In genomic region chr6:28646650-28647049, GRCh38 we compare ENCODE assay signal across 9 cellular contexts.
"Had no signal": no experiment of that assay in that cellular context is flagged by ENCODE, and none has a peak within 500 bp of the region (broad histone marks: within the 10 kb centered on the region; RNA-seq: fewer than 3 reads in every experiment).

No MANE protein-coding gene starts in this region.

- H3K27ac ChIP-seq: GM23248, KMS-11 had no signal

- DNase-seq: GM23248, GOT3, H7, IMR-90, KBM-7 had no signal

- H3K9ac ChIP-seq: GM23248, KMS-11 had no signal

- H2AFZ ChIP-seq: GM23248 had no signal

- ATAC-seq: HCT116 had no signal

- H3K4me2 ChIP-seq: KMS-11 had no signal

- H3K36me3 ChIP-seq: HAP-1 had no signal

- H3K4me3 ChIP-seq: GM23248, HAP-1 had no signal

- H3K9me3 ChIP-seq: HAP-1 had no signal

- FAIRE-seq: HTR-8/SVneo had no signal
